In genomic region chr11:118911880-118912741, GRCh38 we compare ENCODE assay signal across 9 cellular contexts. TPM values are rescaled to one million over a fixed set of nuclear protein-coding genes. Genes with fewer than 3 reads are reported as not detected.
A peak's percentile ranks its signal among the peaks of the same experiment; 100 is the strongest.
DNase-seq lines count a peak whose midpoint lies in the region; ATAC-seq and TF ChIP-seq lines count a peak whose summit lies in the region.
"Had no signal": no experiment of that assay in that cellular context is flagged by ENCODE, and none has a peak within 500 bp of the region (broad histone marks: within the 10 kb centered on the region; RNA-seq: fewer than 3 reads in every experiment).

No MANE protein-coding gene starts in this region.

- TF ChIP-seq CTCF in progenitor cell of endocrine pancreas (IDR thresholded peaks at IDR 0.05; ENCODE audit: unreplicated experiment) (no peak), upper lobe of left lung (IDR thresholded peaks at IDR 0.05) (no peak)

- H3K27me3 Mint-ChIP-seq in progenitor cell of endocrine pancreas: no peaks in the 10 kb centered on the region

- ATAC-seq in Right ventricle myocardium inferior: peak; percentile 41
- ATAC-seq in upper lobe of left lung (ENCODE audit: low FRiP score in 2 of 2): peak; percentile 72 to 75
- ATAC-seq in GM21786 (IDR thresholded peaks at IDR 0.05; ENCODE audit: unreplicated experiment): no peak

- peaks cover 43% of the 10 kb centered on the region for H3K4me1 Mint-ChIP-seq in progenitor cell of endocrine pancreas (ENCODE audit: low read depth)

- peak overlapping the region; percentile 94 to 98 (median 97) for H3K27ac ChIP-seq in upper lobe of left lung

- no peaks in the 10 kb centered on the region for H3K36me3 Mint-ChIP-seq in progenitor cell of endocrine pancreas (ENCODE audit: insufficient read depth)

- peaks cover 96 to 100% (median 99%) of the 10 kb centered on the region in 4 donors for H3K4me1 ChIP-seq in upper lobe of left lung

- H3K4me3 ChIP-seq in upper lobe of left lung: peak overlapping the region in 2 of 4 donors; percentile 40 to 48

- no peaks in the 10 kb centered on the region for H3K27me3 ChIP-seq in upper lobe of left lung

- peak; percentile 62 for DNase-seq in GDM1 (lab: John Stamatoyannopoulos, UW)
- peak; percentile 93 for DNase-seq in RPMI7951 (ENCODE audit: low read depth)
- DNase-seq in activated naive CD4-positive, alpha-beta T cell treated with anti-CD3 and anti-CD28 coated beads, Interleukin-2, amount 50 U/mL, for 16 hours: peak; percentile 83
- peak; percentile 84 for DNase-seq in Right ventricle myocardium inferior (ENCODE audit: missing footprints)
- DNase-seq in progenitor cell of endocrine pancreas (ENCODE audit: low spot score, unreplicated experiment): no peak
- peak; percentile 86 to 87 for DNase-seq in upper lobe of left lung
- no peak for DNase-seq in NCI-H146 treated with DMSO at 0.1 percent for 48 hours (lab: John Stamatoyannopoulos, UW; ENCODE audit: unreplicated experiment)

- 15 to 20% methylated on average over 19 to 20 of the region's 23 CpGs for WGBS in upper lobe of left lung, 2 donors

- no peaks in the 10 kb centered on the region for H3K9me3 ChIP-seq in upper lobe of left lung

- H3K27ac Mint-ChIP-seq in progenitor cell of endocrine pancreas: peak overlapping the region; percentile 98

- peaks cover 0 to 13% (median 8%) of the 10 kb centered on the region in 4 donors for H3K36me3 ChIP-seq in upper lobe of left lung

- intact Hi-C loops in Right ventricle myocardium inferior (cut with DNase I): loop anchor here (1.0 kb wide), 1 partner anchor 12 kb away; no protein-coding TSS in a partner anchor

- H3K4me3 Mint-ChIP-seq in progenitor cell of endocrine pancreas (ENCODE audit: low read depth): peak overlapping the region; percentile 48

- peak in 2 of 4 donors; percentile 29 to 51 for TF ChIP-seq POLR2A in upper lobe of left lung (IDR thresholded peaks at IDR 0.05)

- no peaks in the 10 kb centered on the region for H3K9me3 Mint-ChIP-seq in progenitor cell of endocrine pancreas (ENCODE audit: low read depth)

- TF ChIP-seq EP300 in upper lobe of left lung (IDR thresholded peaks at IDR 0.05): no peak

RNA-seq across cellular contexts. Expression of gene BCL9L, which starts 13.6 kb away (rescaled TPM):
- total RNA-seq in RPMI7951 (2014; rRNA removed; shearing (Covaris generic)): 11.1 and 13.8 TPM in 2 replicates
- 44.5 TPM for total RNA-seq in Right ventricle myocardium inferior
- 26.4 and 30.3 TPM in 2 replicates for total RNA-seq in progenitor cell of endocrine pancreas
- 10 to 100 TPM; 28.7 to 70.2 (median 66.4) TPM for total RNA-seq in upper lobe of left lung

RNA-seq across cellular contexts. Expression of gene CXCR5, which starts 28.4 kb away (rescaled TPM):
- not detected in 2 replicates for total RNA-seq in RPMI7951 (2014; rRNA removed; shearing (Covaris generic))
- total RNA-seq in Right ventricle myocardium inferior: not detected
- not detected in 2 replicates for total RNA-seq in progenitor cell of endocrine pancreas
- under 1 TPM in 4 of 6 donors, not detected in 2; under 0.01 to 0.17 (median 0.16) TPM for total RNA-seq in upper lobe of left lung

RNA-seq across cellular contexts. Expression of gene UPK2, which starts 44.0 kb away (rescaled TPM):
- not detected in 2 replicates for total RNA-seq in RPMI7951 (2014; rRNA removed; shearing (Covaris generic))
- total RNA-seq in Right ventricle myocardium inferior: not detected
- total RNA-seq in progenitor cell of endocrine pancreas: 0.41 TPM in 1 of 2 replicates, not detected in the other
- total RNA-seq in upper lobe of left lung: not detected
- total RNA-seq: activated CD8-positive, alpha-beta memory T cell treated with anti-CD3 and anti-CD28 coated beads for 36 hours had no signal

RNA-seq across cellular contexts. Expression of gene FOXR1, which starts 59.5 kb away (rescaled TPM):
- total RNA-seq in RPMI7951 (2014; rRNA removed; shearing (Covaris generic)): not detected in 2 replicates
- total RNA-seq in Right ventricle myocardium inferior (not detected), progenitor cell of endocrine pancreas (not detected in 2 replicates), upper lobe of left lung (not detected)
- total RNA-seq: activated CD8-positive, alpha-beta memory T cell treated with anti-CD3 and anti-CD28 coated beads for 36 hours had no signal

Comparison
In these comparisons a context has a peak if more than half of its experiments do, and no peak if none do; other contexts are left out.
1. DNase-seq: peak in GDM1 (single experiment), RPMI7951 (single experiment), activated naive CD4-positive, alpha-beta T cell treated with anti-CD3 and anti-CD28 coated beads, Interleukin-2, amount 50 U/mL, for 16 hours (single experiment), Right ventricle myocardium inferior (single experiment) and upper lobe of left lung (2 of 2); none in progenitor cell of endocrine pancreas (single experiment) and NCI-H146 treated with DMSO at 0.1 percent for 48 hours (single experiment).